In the genomic region with DNA sequence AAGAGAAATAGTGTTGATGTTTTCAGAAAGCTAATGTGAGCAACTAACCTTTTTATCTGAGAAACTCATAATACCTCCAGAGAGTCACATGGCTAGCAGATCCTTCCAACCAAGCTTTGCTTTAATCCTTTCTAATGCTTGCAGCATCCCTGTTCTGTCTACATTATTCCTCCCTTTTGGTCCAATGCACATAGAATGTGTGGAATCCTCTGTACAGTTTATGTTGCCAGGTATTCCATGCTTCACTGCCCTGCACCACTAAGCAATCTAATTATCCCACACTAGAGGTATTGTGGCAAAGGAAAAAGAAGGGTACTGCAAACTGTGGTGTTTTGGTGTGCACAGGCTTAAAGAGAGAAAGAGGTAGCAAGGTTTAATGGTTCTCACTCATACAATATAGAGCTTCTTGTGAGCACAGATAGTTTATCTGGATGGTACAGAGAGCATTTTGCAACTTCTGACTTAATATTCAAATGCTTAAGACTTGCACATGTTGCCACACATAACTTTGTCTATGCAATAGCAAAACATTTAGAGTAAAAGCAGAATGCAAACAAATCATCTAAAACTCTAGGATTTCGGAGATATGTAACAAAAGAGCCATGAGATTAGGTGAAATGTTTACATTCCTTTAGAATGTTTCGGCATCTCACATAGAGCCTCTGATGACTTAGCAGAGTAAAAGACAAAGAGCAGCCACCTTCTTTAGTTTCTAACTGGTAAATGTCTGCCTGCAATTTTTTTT, we compare ENCODE assay signal across 20 cellular contexts.
DNase-seq lines count a peak whose midpoint lies in the region; ATAC-seq and TF ChIP-seq lines count a peak whose summit lies in the region.
"Had no signal": no experiment of that assay in that cellular context is flagged by ENCODE, and none has a peak within 500 bp of the region (broad histone marks: within the 10 kb centered on the region; RNA-seq: fewer than 3 reads in every experiment).

No MANE protein-coding gene starts in this region.

- DNase-seq in Caco-2 = peak in 1 of 2 experiments; percentile 19
- DNase-seq in astrocyte of the hippocampus (ENCODE audit: low read depth, low spot score) = peak; percentile 87
- peak; percentile 87 for DNase-seq in kidney glomerular epithelial cell (lab: John Stamatoyannopoulos, UW)
- no peak for DNase-seq in activated CD4-positive, alpha-beta T cell treated with anti-CD3 and anti-CD28 coated beads for 48 hours
- DNase-seq in lower leg skin (ENCODE audit: low spot score in 2 of 2) = no peak
- DNase-seq in medulla oblongata (ENCODE audit: extremely low spot score) = no peak
- DNase-seq: activated naive CD4-positive, alpha-beta T cell treated with Interleukin-2 at 50 U/mL for 16 hours; aorta; CD8-positive, alpha-beta memory T cell; cortex of kidney; foreskin melanocyte; Karpas-422; left ventricle myocardium inferior; NCI-H1092; NCI-H2227 treated with DMSO at 0.1 percent for 48 hours; stimulated activated CD4-positive, alpha-beta T cell treated with anti-CD3 and anti-CD28 coated beads, Interleukin-1b, Interleukin-23, amount 100 ng/mL, for 48 hours; stomach had no signal

- no peak for TF ChIP-seq POLR2A in lower leg skin (IDR thresholded peaks at IDR 0.05)

- no peaks in the 10 kb centered on the region for H3K9me3 ChIP-seq in Caco-2
- no peaks in the 10 kb centered on the region for H3K9me3 ChIP-seq in HUES48 (ENCODE audit: control insufficient read depth, insufficient read depth, low read length)
- H3K9me3 ChIP-seq: left ventricle myocardium inferior, stomach had no signal

- H3K36me3 Mint-ChIP-seq in Caco-2 (ENCODE audit: insufficient read depth, unreplicated experiment) = no peaks in the 10 kb centered on the region
- H3K36me3 Mint-ChIP-seq: CD8-positive, alpha-beta memory T cell had no signal

- peak overlapping the region; percentile 23 for H3K27ac ChIP-seq in HUES48 (ENCODE audit: low read depth, low read length)
- H3K27ac ChIP-seq: left ventricle myocardium inferior, stomach had no signal

- no peak overlapping the region for H3K9ac ChIP-seq in HUES48 (ENCODE audit: low read depth, low read length)

- ATAC-seq in GM21737 (IDR thresholded peaks at IDR 0.05; ENCODE audit: unreplicated experiment) = no peak
- ATAC-seq: HCT116 had no signal

- no peaks in the 10 kb centered on the region for H3K27me3 ChIP-seq in Caco-2 (replicated peaks; ENCODE audit: control insufficient read depth, insufficient read depth, low read length)
- H3K27me3 ChIP-seq in HUES48 (ENCODE audit: control insufficient read depth, insufficient read depth, low read length) = no peaks in the 10 kb centered on the region
- H3K27me3 ChIP-seq: stomach had no signal

- H3K9me3 Mint-ChIP-seq in Caco-2 (ENCODE audit: unreplicated experiment) = peaks cover 15% of the 10 kb centered on the region
- H3K9me3 Mint-ChIP-seq: CD8-positive, alpha-beta memory T cell had no signal

- peaks cover 18% of the 10 kb centered on the region for H3K4me1 Mint-ChIP-seq in Caco-2 (ENCODE audit: low read depth, unreplicated experiment)
- H3K4me1 Mint-ChIP-seq: CD8-positive, alpha-beta memory T cell had no signal

- no peak for TF ChIP-seq CTCF in Caco-2 (IDR thresholded peaks at IDR 0.05; ENCODE audit: insufficient read depth in 1 of 2, low read depth in 1 of 2, low read length in 1 of 2, severe bottlenecking in 1 of 2, unreplicated experiment in 1 of 2)
- no peak for TF ChIP-seq CTCF in lower leg skin (IDR thresholded peaks at IDR 0.05)

- intact Hi-C loops in Caco-2 (cut with micrococcal nuclease; ENCODE audit: unreplicated experiment) (loop anchor here (1.0 to 10.0 kb wide), 5 partner anchors 14 to 489 kb away; no protein-coding TSS in a partner anchor), lower leg skin (cut with DNase I; ENCODE audit: low total_unique reads) (no loop called here)

- H3K36me3 ChIP-seq in Caco-2 (ENCODE audit: control insufficient read depth, insufficient read depth, low read length) (no peaks in the 10 kb centered on the region), HUES48 (ENCODE audit: control insufficient read depth, insufficient read depth, low read length) (no peaks in the 10 kb centered on the region)
- H3K36me3 ChIP-seq: left ventricle myocardium inferior, stomach had no signal

- CTCF ChIA-PET in Caco-2 (lab: Charles Lee) = no interaction called here

- peaks cover 17% of the 10 kb centered on the region for H3K4me1 ChIP-seq in Caco-2
- peaks cover 11% of the 10 kb centered on the region for H3K4me1 ChIP-seq in HUES48 (ENCODE audit: control insufficient read depth, insufficient read depth, low read length)
- H3K4me1 ChIP-seq: left ventricle myocardium inferior, stomach had no signal

- POLR2A ChIA-PET in Caco-2 (lab: Charles Lee) = no interaction called here

- H3K27me3 Mint-ChIP-seq in Caco-2 (ENCODE audit: insufficient read depth, unreplicated experiment) = no peaks in the 10 kb centered on the region

- peak overlapping the region; percentile 70 for H3K27ac Mint-ChIP-seq in Caco-2 (ENCODE audit: unreplicated experiment)
- H3K27ac Mint-ChIP-seq: CD8-positive, alpha-beta memory T cell had no signal

- WGBS in lower leg skin, 2 donors = 90 to 93% methylated on average over 2 of the region's 2 CpGs

- no TSS peak for BruUV-seq in Caco-2 (replicated peaks; lab: Mats Ljungman, UMichigan)

- H3K4me3 ChIP-seq in Caco-2 (ENCODE audit: low read depth, low read length) (no peak overlapping the region), HUES48 (ENCODE audit: low read depth, low read length) (no peak overlapping the region), lower leg skin (ENCODE audit: low read depth, poor library complexity, severe bottlenecking) (no peak overlapping the region)
- H3K4me3 ChIP-seq: left ventricle myocardium inferior, stomach had no signal

- H3K4me3 Mint-ChIP-seq in Caco-2 (ENCODE audit: unreplicated experiment) = no peak overlapping the region
- H3K4me3 Mint-ChIP-seq: CD8-positive, alpha-beta memory T cell had no signal

Comparison
In these comparisons a context has a peak if more than half of its experiments do, and no peak if none do; other contexts are left out.
1. DNase-seq: peak in astrocyte of the hippocampus (single experiment) and kidney glomerular epithelial cell (single experiment); none in activated CD4-positive, alpha-beta T cell treated with anti-CD3 and anti-CD28 coated beads for 48 hours (single experiment), lower leg skin (0 of 2) and medulla oblongata (single experiment).